17 cellular contexts compared by ENCODE assay signal in genomic region chr12:113262710-113263109, GRCh38. TPM values are rescaled to one million over a fixed set of nuclear protein-coding genes. Genes with fewer than 3 reads are reported as not detected.
DNase-seq lines count a peak whose midpoint lies in the region; ATAC-seq and TF ChIP-seq lines count a peak whose summit lies in the region.
"Had no signal": no experiment of that assay in that cellular context is flagged by ENCODE, and none has a peak within 500 bp of the region (broad histone marks: within the 10 kb centered on the region; RNA-seq: fewer than 3 reads in every experiment).

No MANE protein-coding gene starts in this region.

- H3K4me1 ChIP-seq in breast epithelium, result peaks cover 0 to 5% of the 10 kb centered on the region in 2 donors
- peaks cover 35% of the 10 kb centered on the region for H3K4me1 ChIP-seq in OCI-LY7 (ENCODE audit: insufficient read depth, low read length, poor library complexity, severe bottlenecking)
- peaks cover 32% of the 10 kb centered on the region for H3K4me1 ChIP-seq in suprapubic skin

- CTCF ChIA-PET in MCF 10A (lab: Yijun Ruan, JAX), result no interaction called here
- CTCF ChIA-PET in OCI-LY7 (lab: Charles Lee; ENCODE audit: unreplicated experiment), result no interaction called here

- H3K36me3 ChIP-seq in breast epithelium (no peaks in the 10 kb centered on the region), OCI-LY7 (ENCODE audit: insufficient read depth, low read length) (peaks cover 90% of the 10 kb centered on the region), suprapubic skin (peaks cover 27% of the 10 kb centered on the region)

- H3K4me3 ChIP-seq in breast epithelium (no peak overlapping the region), OCI-LY7 (ENCODE audit: low read depth, low read length, poor library complexity, severe bottlenecking) (no peak overlapping the region), fibroblast of mammary gland (ENCODE audit: control insufficient read depth, low read depth, low read length) (no peak overlapping the region), suprapubic skin (no peak overlapping the region)

- H3K36me3 Mint-ChIP-seq in MCF 10A (ENCODE audit: insufficient read depth, unreplicated experiment), result peaks cover 65% of the 10 kb centered on the region

- no peaks in the 10 kb centered on the region for H4K20me1 ChIP-seq in OCI-LY7 (ENCODE audit: insufficient read depth, low read length)

- H3K79me2 ChIP-seq in OCI-LY7 (ENCODE audit: insufficient read depth, low read depth, low read length), result peaks cover 14% of the 10 kb centered on the region; the same call in 1 of the 2 replicates

- H2AFZ ChIP-seq in OCI-LY7 (ENCODE audit: low read length), result no peak overlapping the region

- H3K27ac ChIP-seq in breast epithelium (peak overlapping the region; percentile 40 to 56), OCI-LY7 (ENCODE audit: low read depth, low read length, poor library complexity, severe bottlenecking) (peak overlapping the region; percentile 59), suprapubic skin (peak overlapping the region; percentile 21)

- no peak overlapping the region for H3K4me2 ChIP-seq in OCI-LY7 (ENCODE audit: low read length)

- no peak overlapping the region for H3K27ac Mint-ChIP-seq in MCF 10A (ENCODE audit: low read depth, unreplicated experiment)
- H3K27ac Mint-ChIP-seq: B cell had no signal

- intact Hi-C loops in breast epithelium (cut with DNase I; ENCODE audit: low total_unique reads), result no loop called here
- intact Hi-C loops in MCF 10A (cut with micrococcal nuclease), result no loop called here
- intact Hi-C loops in OCI-LY7 (cut with micrococcal nuclease; ENCODE audit: unreplicated experiment), result no loop called here

- POLR2A ChIA-PET in MCF 10A (lab: Yijun Ruan, JAX) (interaction anchor here (0.6 kb wide), 1 partner anchor 8 kb away, joined by 4 read pairs; no protein-coding TSS in a partner anchor), OCI-LY7 (lab: Charles Lee) (no interaction called here)

- no peaks in the 10 kb centered on the region for H3K27me3 Mint-ChIP-seq in MCF 10A (ENCODE audit: insufficient read depth, unreplicated experiment)
- H3K27me3 Mint-ChIP-seq: B cell had no signal

- TF ChIP-seq CTCF in breast epithelium (IDR thresholded peaks at IDR 0.05), result no peak
- TF ChIP-seq CTCF in MCF 10A (IDR thresholded peaks at IDR 0.05; ENCODE audit: unreplicated experiment), result no peak
- TF ChIP-seq CTCF in OCI-LY7 (conservative IDR thresholded peaks at IDR 0.05; ENCODE audit: low read length), result no peak
- TF ChIP-seq CTCF in fibroblast of mammary gland (conservative IDR thresholded peaks at IDR 0.05; ENCODE audit: control insufficient read depth, insufficient read depth, low read depth, low read length), result no peak
- no peak for TF ChIP-seq CTCF in suprapubic skin (IDR thresholded peaks at IDR 0.05)

- no peak for TF ChIP-seq POLR2A in breast epithelium (IDR thresholded peaks at IDR 0.05)
- no peak for TF ChIP-seq POLR2A in suprapubic skin (IDR thresholded peaks at IDR 0.05)

- ATAC-seq in GM21447 (IDR thresholded peaks at IDR 0.05; ENCODE audit: unreplicated experiment) (no peak), GM19455 (IDR thresholded peaks at IDR 0.05; ENCODE audit: unreplicated experiment) (no peak)
- ATAC-seq: esophagus mucosa had no signal

- H3K4me1 Mint-ChIP-seq in MCF 10A (ENCODE audit: insufficient read depth, unreplicated experiment), result peaks cover 9% of the 10 kb centered on the region

- no peak for TF ChIP-seq EP300 in suprapubic skin (IDR thresholded peaks at IDR 0.05)

- H3K4me3 Mint-ChIP-seq in MCF 10A (ENCODE audit: unreplicated experiment), result no peak overlapping the region
- H3K4me3 Mint-ChIP-seq: B cell had no signal

- BruUV-seq in MCF 10A (replicated peaks; lab: Mats Ljungman, UMichigan) (no TSS peak), OCI-LY7 (replicated peaks; lab: Mats Ljungman, UMichigan) (no TSS peak)

- no peaks in the 10 kb centered on the region for H3K9me2 ChIP-seq in OCI-LY7 (ENCODE audit: insufficient read depth, low read length)

- H3K9me3 ChIP-seq in breast epithelium (no peaks in the 10 kb centered on the region), OCI-LY7 (ENCODE audit: low read length) (no peaks in the 10 kb centered on the region), suprapubic skin (no peaks in the 10 kb centered on the region)

- DNase-seq in breast epithelium (ENCODE audit: low spot score in 2 of 2) (no peak), MCF 10A (ENCODE audit: unreplicated experiment) (no peak), OCI-LY7 (ENCODE audit: low spot score) (no peak), fibroblast of mammary gland (ENCODE audit: low read depth) (peak; percentile 40), suprapubic skin (ENCODE audit: low spot score in 2 of 2) (peak in 1 of 2 donors; percentile 19), NCI-H1417 (lab: John Stamatoyannopoulos, UW) (no peak)
- DNase-seq: activated CD4-positive, alpha-beta T cell treated with anti-CD3 and anti-CD28 coated beads for 48 hours; activated gamma-delta T cell treated with Interleukin-2 at 50 U/mL for 16 hours; cortex of kidney; EL; MM.1S; NCI-H2227 treated with DMSO at 0.1 percent for 48 hours; stimulated activated CD4-positive, alpha-beta T cell treated with anti-CD3 and anti-CD28 coated beads, Interleukin-1b, Interleukin-23, amount 100 ng/mL, for 48 hours had no signal

- no peaks in the 10 kb centered on the region for H3K9me3 Mint-ChIP-seq in MCF 10A (ENCODE audit: unreplicated experiment)

- no peaks in the 10 kb centered on the region for H3K27me3 ChIP-seq in breast epithelium
- H3K27me3 ChIP-seq in suprapubic skin, result no peaks in the 10 kb centered on the region

RNA-seq across cellular contexts. Expression of gene TPCN1, which starts 41.4 kb away (rescaled TPM):
- total RNA-seq in breast epithelium (10 to 100 TPM; 46.9 to 71.7 (median 59.5) TPM), MCF 10A (2022) (42.7 and 43.0 TPM in 2 replicates), OCI-LY7 (2022) (160 and 177 TPM in 2 replicates), suprapubic skin (10 to 100 TPM; 15.5 to 74.1 (median 35.6) TPM)
- total RNA-seq in OCI-LY7 (2014; rRNA removed; shearing (Covaris generic)), result 72.4 and 96.0 TPM in 2 replicates
